ENCODE assay signal across 1 cellular context in the genomic region with DNA sequence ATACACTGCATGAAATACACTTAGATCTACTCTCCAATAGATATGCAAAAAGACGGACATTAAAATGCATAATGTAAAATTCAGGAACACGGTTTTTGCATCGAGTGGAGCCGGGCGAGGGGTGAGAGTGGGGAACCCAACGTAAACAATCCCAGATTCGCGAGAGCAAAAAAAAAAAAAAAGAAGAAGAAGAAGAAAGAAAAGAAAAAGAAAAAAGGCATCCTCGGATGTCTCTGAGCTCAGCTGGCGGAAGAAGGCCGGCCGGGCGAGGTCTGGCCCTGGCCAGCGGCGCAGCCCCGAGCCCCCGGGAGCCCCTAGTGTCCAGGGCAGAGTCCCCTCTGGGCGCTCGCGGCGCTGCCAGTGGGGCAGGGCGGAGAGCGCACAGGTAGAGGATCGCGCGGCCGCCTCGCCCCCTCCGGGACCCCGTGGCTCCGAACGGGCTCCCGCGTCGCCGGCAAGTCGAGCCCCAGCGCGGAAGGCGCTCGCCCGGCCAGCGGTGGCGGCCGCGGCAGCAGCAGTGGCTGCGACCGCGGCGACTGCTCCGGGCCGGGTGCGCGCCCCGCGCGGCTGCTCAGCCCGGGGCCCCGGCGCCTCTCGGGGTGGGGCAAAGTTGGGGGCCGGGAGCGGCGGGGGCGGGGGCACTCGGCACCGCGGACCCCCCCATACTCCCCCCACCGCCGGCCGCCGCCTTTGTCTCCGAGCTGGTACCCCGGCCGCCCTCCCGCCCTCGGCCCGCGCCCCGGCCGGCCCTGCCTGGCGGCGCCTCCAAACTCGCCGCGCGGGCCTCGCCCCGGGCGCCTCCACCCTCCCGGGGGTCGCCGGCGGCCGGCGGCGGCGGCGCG.
TF ChIP-seq lines count a peak whose summit lies in the region.

No MANE protein-coding gene starts in this region.

TF ChIP-seq in GM12878, 131 proteins besides CTCF, POLR2A, EP300 and RAD21 (continued from another document and continues in another):
- TF ChIP-seq LARP7 (IDR thresholded peaks at IDR 0.05): peak; percentile 66; the same call in 1 of the 2 replicates
- no peak for TF ChIP-seq MTA2 (IDR thresholded peaks at IDR 0.05; ENCODE audit: low read depth)
- TF ChIP-seq ESRRA (IDR thresholded peaks at IDR 0.05; ENCODE audit: low read length): no peak
- no peak for TF ChIP-seq SMAD1 (IDR thresholded peaks at IDR 0.05; ENCODE audit: low read depth, partially characterized antibody)
- no peak for TF ChIP-seq RAD51 (IDR thresholded peaks at IDR 0.05)
- TF ChIP-seq RUNX3 (IDR thresholded peaks at IDR 0.05; ENCODE audit: low read length): no peak
- TF ChIP-seq, protein P1, sequence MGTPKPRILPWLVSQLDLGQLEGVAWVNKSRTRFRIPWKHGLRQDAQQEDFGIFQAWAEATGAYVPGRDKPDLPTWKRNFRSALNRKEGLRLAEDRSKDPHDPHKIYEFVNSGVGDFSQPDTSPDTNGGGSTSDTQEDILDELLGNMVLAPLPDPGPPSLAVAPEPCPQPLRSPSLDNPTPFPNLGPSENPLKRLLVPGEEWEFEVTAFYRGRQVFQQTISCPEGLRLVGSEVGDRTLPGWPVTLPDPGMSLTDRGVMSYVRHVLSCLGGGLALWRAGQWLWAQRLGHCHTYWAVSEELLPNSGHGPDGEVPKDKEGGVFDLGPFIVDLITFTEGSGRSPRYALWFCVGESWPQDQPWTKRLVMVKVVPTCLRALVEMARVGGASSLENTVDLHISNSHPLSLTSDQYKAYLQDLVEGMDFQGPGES (IDR thresholded peaks at IDR 0.05): no peak
- no peak for TF ChIP-seq WRNIP1 (IDR thresholded peaks at IDR 0.05; ENCODE audit: borderline replicate concordance, low read depth, low read length)
- no peak for TF ChIP-seq POLR2AphosphoS2 (IDR thresholded peaks at IDR 0.05; ENCODE audit: low read depth, low read length)
- TF ChIP-seq TBL1XR1 (IDR thresholded peaks at IDR 0.05; ENCODE audit: low read depth, low read length): no peak
- TF ChIP-seq, protein P2, sequence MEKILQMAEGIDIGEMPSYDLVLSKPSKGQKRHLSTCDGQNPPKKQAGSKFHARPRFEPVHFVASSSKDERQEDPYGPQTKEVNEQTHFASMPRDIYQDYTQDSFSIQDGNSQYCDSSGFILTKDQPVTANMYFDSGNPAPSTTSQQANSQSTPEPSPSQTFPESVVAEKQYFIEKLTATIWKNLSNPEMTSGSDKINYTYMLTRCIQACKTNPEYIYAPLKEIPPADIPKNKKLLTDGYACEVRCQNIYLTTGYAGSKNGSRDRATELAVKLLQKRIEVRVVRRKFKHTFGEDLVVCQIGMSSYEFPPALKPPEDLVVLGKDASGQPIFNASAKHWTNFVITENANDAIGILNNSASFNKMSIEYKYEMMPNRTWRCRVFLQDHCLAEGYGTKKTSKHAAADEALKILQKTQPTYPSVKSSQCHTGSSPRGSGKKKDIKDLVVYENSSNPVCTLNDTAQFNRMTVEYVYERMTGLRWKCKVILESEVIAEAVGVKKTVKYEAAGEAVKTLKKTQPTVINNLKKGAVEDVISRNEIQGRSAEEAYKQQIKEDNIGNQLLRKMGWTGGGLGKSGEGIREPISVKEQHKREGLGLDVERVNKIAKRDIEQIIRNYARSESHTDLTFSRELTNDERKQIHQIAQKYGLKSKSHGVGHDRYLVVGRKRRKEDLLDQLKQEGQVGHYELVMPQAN (conservative IDR thresholded peaks at IDR 0.05): peak; percentile 54; the same call in 1 of the 2 replicates
- TF ChIP-seq, protein P3, sequence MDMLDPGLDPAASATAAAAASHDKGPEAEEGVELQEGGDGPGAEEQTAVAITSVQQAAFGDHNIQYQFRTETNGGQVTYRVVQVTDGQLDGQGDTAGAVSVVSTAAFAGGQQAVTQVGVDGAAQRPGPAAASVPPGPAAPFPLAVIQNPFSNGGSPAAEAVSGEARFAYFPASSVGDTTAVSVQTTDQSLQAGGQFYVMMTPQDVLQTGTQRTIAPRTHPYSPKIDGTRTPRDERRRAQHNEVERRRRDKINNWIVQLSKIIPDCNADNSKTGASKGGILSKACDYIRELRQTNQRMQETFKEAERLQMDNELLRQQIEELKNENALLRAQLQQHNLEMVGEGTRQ (IDR thresholded peaks at IDR 0.05; ENCODE audit: borderline replicate concordance, low read depth, low read length): no peak
- 0 out of 4 replicates have a peak, but pooled peaks of 1 of the 2 experiments have one; percentile 11 for TF ChIP-seq BHLHE40 (IDR thresholded peaks at IDR 0.05; ENCODE audit: borderline replicate concordance in 1 of 2, low read depth in 2 of 2, low read length in 1 of 2)
- 0 out of 2 replicates have a peak, but pooled peaks have one; percentile 8 for TF ChIP-seq ASH2L (IDR thresholded peaks at IDR 0.05; ENCODE audit: borderline replicate concordance, low read depth)
- TF ChIP-seq, protein P4, sequence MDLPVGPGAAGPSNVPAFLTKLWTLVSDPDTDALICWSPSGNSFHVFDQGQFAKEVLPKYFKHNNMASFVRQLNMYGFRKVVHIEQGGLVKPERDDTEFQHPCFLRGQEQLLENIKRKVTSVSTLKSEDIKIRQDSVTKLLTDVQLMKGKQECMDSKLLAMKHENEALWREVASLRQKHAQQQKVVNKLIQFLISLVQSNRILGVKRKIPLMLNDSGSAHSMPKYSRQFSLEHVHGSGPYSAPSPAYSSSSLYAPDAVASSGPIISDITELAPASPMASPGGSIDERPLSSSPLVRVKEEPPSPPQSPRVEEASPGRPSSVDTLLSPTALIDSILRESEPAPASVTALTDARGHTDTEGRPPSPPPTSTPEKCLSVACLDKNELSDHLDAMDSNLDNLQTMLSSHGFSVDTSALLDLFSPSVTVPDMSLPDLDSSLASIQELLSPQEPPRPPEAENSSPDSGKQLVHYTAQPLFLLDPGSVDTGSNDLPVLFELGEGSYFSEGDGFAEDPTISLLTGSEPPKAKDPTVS (IDR thresholded peaks at IDR 0.05; ENCODE audit: low read depth, low read length): no peak
- no peak for TF ChIP-seq NR2C1 (IDR thresholded peaks at IDR 0.05)
- TF ChIP-seq FOXM1 (IDR thresholded peaks at IDR 0.05; ENCODE audit: low read depth, low read length): no peak
- TF ChIP-seq, protein P5, sequence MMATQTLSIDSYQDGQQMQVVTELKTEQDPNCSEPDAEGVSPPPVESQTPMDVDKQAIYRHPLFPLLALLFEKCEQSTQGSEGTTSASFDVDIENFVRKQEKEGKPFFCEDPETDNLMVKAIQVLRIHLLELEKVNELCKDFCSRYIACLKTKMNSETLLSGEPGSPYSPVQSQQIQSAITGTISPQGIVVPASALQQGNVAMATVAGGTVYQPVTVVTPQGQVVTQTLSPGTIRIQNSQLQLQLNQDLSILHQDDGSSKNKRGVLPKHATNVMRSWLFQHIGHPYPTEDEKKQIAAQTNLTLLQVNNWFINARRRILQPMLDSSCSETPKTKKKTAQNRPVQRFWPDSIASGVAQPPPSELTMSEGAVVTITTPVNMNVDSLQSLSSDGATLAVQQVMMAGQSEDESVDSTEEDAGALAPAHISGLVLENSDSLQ (IDR thresholded peaks at IDR 0.05): no peak
- TF ChIP-seq HCFC1 (IDR thresholded peaks at IDR 0.05; ENCODE audit: low read length): no peak
- no peak for TF ChIP-seq NFYA (IDR thresholded peaks at IDR 0.05; ENCODE audit: borderline replicate concordance, low read depth, low read length)
- no peak for TF ChIP-seq JUNB (IDR thresholded peaks at IDR 0.05)
- peak; percentile 53; the same call in 1 of the 2 replicates for TF ChIP-seq SMARCA5 (IDR thresholded peaks at IDR 0.05)
- peak; percentile 63; the same call in 1 of the 2 replicates for TF ChIP-seq GATAD2B (conservative IDR thresholded peaks at IDR 0.05; ENCODE audit: low read depth)
- TF ChIP-seq MYB (IDR thresholded peaks at IDR 0.05; ENCODE audit: borderline replicate concordance, low read depth, low read length): no peak
- TF ChIP-seq MYC (IDR thresholded peaks at IDR 0.05; ENCODE audit: insufficient read depth, insufficient read length, insufficient replicate concordance, low read length, severe bottlenecking): no peak
- TF ChIP-seq, protein P6, sequence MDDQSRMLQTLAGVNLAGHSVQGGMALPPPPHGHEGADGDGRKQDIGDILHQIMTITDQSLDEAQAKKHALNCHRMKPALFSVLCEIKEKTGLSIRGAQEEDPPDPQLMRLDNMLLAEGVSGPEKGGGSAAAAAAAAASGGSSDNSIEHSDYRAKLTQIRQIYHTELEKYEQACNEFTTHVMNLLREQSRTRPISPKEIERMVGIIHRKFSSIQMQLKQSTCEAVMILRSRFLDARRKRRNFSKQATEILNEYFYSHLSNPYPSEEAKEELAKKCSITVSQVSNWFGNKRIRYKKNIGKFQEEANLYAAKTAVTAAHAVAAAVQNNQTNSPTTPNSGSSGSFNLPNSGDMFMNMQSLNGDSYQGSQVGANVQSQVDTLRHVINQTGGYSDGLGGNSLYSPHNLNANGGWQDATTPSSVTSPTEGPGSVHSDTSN (IDR thresholded peaks at IDR 0.05; ENCODE audit: insufficient replicate concordance, low read depth, low read length): no peak
- no peak for TF ChIP-seq TCF12 (IDR thresholded peaks at IDR 0.05; ENCODE audit: low read depth, low read length)
- no peak for TF ChIP-seq GABPA (IDR thresholded peaks at IDR 0.05; ENCODE audit: low read depth)
- TF ChIP-seq SREBF1 (IDR thresholded peaks at IDR 0.05; ENCODE audit: low read length): no peak
- peak; percentile 49; the same call in 1 of the 2 replicates for TF ChIP-seq YY1 (IDR thresholded peaks at IDR 0.05; ENCODE audit: low read depth, low read length)
- no peak for TF ChIP-seq BMI1 (IDR thresholded peaks at IDR 0.05; ENCODE audit: borderline replicate concordance)
- TF ChIP-seq SMC3 (IDR thresholded peaks at IDR 0.05; ENCODE audit: borderline replicate concordance, low read length): no peak
- no peak for TF ChIP-seq FOXK2 (IDR thresholded peaks at IDR 0.05)
- TF ChIP-seq, protein P7, sequence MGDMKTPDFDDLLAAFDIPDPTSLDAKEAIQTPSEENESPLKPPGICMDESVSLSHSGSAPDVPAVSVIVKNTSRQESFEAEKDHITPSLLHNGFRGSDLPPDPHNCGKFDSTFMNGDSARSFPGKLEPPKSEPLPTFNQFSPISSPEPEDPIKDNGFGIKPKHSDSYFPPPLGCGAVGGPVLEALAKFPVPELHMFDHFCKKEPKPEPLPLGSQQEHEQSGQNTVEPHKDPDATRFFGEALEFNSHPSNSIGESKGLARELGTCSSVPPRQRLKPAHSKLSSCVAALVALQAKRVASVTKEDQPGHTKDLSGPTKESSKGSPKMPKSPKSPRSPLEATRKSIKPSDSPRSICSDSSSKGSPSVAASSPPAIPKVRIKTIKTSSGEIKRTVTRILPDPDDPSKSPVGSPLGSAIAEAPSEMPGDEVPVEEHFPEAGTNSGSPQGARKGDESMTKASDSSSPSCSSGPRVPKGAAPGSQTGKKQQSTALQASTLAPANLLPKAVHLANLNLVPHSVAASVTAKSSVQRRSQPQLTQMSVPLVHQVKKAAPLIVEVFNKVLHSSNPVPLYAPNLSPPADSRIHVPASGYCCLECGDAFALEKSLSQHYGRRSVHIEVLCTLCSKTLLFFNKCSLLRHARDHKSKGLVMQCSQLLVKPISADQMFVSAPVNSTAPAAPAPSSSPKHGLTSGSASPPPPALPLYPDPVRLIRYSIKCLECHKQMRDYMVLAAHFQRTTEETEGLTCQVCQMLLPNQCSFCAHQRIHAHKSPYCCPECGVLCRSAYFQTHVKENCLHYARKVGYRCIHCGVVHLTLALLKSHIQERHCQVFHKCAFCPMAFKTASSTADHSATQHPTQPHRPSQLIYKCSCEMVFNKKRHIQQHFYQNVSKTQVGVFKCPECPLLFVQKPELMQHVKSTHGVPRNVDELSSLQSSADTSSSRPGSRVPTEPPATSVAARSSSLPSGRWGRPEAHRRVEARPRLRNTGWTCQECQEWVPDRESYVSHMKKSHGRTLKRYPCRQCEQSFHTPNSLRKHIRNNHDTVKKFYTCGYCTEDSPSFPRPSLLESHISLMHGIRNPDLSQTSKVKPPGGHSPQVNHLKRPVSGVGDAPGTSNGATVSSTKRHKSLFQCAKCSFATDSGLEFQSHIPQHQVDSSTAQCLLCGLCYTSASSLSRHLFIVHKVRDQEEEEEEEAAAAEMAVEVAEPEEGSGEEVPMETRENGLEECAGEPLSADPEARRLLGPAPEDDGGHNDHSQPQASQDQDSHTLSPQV (IDR thresholded peaks at IDR 0.05): no peak
- no peak for TF ChIP-seq MEF2B (IDR thresholded peaks at IDR 0.05; ENCODE audit: partially characterized antibody, poor library complexity, severe bottlenecking)
- no peak for TF ChIP-seq MTA3 (IDR thresholded peaks at IDR 0.05; ENCODE audit: borderline replicate concordance, low read length)
- TF ChIP-seq CBX5 (IDR thresholded peaks at IDR 0.05; ENCODE audit: low read depth): no peak
- TF ChIP-seq, protein P8, sequence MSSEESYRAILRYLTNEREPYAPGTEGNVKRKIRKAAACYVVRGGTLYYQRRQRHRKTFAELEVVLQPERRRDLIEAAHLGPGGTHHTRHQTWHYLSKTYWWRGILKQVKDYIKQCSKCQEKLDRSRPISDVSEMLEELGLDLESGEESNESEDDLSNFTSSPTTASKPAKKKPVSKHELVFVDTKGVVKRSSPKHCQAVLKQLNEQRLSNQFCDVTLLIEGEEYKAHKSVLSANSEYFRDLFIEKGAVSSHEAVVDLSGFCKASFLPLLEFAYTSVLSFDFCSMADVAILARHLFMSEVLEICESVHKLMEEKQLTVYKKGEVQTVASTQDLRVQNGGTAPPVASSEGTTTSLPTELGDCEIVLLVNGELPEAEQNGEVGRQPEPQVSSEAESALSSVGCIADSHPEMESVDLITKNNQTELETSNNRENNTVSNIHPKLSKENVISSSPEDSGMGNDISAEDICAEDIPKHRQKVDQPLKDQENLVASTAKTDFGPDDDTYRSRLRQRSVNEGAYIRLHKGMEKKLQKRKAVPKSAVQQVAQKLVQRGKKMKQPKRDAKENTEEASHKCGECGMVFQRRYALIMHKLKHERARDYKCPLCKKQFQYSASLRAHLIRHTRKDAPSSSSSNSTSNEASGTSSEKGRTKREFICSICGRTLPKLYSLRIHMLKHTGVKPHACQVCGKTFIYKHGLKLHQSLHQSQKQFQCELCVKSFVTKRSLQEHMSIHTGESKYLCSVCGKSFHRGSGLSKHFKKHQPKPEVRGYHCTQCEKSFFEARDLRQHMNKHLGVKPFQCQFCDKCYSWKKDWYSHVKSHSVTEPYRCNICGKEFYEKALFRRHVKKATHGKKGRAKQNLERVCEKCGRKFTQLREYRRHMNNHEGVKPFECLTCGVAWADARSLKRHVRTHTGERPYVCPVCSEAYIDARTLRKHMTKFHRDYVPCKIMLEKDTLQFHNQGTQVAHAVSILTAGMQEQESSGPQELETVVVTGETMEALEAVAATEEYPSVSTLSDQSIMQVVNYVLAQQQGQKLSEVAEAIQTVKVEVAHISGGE (CRISPR knock-in tag; IDR thresholded peaks at IDR 0.05): no peak
- no peak for TF ChIP-seq CHD1 (IDR thresholded peaks at IDR 0.05; ENCODE audit: low read depth, low read length)
- no peak for TF ChIP-seq DPF2 (IDR thresholded peaks at IDR 0.05)
- no peak for TF ChIP-seq SIX5 (IDR thresholded peaks at IDR 0.05; ENCODE audit: low read depth, low read length, severe bottlenecking)
- no peak for TF ChIP-seq TARDBP (IDR thresholded peaks at IDR 0.05; ENCODE audit: borderline replicate concordance)
- no peak for TF ChIP-seq FOS (IDR thresholded peaks at IDR 0.05; ENCODE audit: borderline replicate concordance, extremely low read depth, insufficient read length)
- TF ChIP-seq ZBED1 (IDR thresholded peaks at IDR 0.05; ENCODE audit: borderline replicate concordance): no peak
- TF ChIP-seq TCF7 (IDR thresholded peaks at IDR 0.05; ENCODE audit: borderline replicate concordance): no peak
